Comparison of ENCODE assay signal across 15 cellular contexts in the genomic region with DNA sequence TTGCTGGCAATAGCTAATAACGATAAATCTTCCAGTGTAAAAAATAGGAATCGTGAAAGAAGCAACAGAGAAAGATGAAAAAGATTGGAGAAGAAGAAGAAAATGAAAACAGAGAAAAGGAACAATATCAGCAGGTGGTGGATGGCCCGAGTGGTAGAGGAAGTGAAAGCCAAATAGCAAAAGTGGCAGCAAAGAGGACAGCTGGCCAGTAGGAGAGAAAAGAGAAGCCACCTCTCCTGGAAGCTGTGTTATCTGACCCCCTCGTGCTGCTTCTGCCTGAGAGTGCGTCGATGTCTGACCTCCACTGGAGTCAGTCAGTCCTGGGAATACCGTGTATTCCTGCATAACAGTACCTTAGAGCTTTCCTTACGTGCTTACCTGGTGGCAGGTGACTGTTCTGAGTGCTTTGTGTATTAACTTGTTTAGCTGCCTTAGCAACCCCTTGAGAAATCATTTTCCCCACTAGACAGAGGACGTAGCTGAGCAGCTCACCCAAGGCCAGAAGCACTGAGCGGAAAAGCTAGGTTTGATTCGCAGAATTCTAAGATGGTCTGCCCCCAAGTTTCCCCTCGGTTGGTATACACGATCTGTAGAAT.
DNase-seq lines count a peak whose midpoint lies in the region; ATAC-seq, FAIRE-seq and TF ChIP-seq lines count a peak whose summit lies in the region.
"Had no signal": no experiment of that assay in that cellular context is flagged by ENCODE, and none has a peak within 500 bp of the region (broad histone marks: within the 10 kb centered on the region; RNA-seq: fewer than 3 reads in every experiment).

No MANE protein-coding gene starts in this region.

- H4K20me1 ChIP-seq in H1 (replicated peaks in 1 of 2; ENCODE audit: control insufficient read depth in 1 of 2, insufficient read depth in 2 of 2, low read length in 2 of 2), result no peaks in the 10 kb centered on the region
- H4K20me1 ChIP-seq: BLaER1 treated with 17β-estradiol and CSF1 and Interleukin-3, amounts not matched to agents 10 nM and 100 nM had no signal

- WGBS in H1 (ENCODE audit: extremely low coverage in 1 of 2, insufficient coverage in 1 of 2, insufficient read length in 1 of 2, insufficient replicate concordance in 2 of 2, low coverage in 1 of 2, low lambda C conversion rate in 2 of 2, missing lambda C conversion rate in 1 of 2), 2 experiments, result 74% methylated on average over 13 of the region's 13 CpGs; no CpG with 5 or more reads in 1 of the 2 experiments

- H2BK120ac ChIP-seq in H1 (replicated peaks; ENCODE audit: low read depth, low read length), result no peak overlapping the region

- H3K36me3 ChIP-seq in H1 (ENCODE audit: control insufficient read depth in 2 of 4, insufficient read depth in 4 of 4, low read length in 3 of 4), result no peaks in the 10 kb centered on the region
- H3K36me3 ChIP-seq: BLaER1 treated with 17β-estradiol and CSF1 and Interleukin-3, amounts not matched to agents 10 nM and 100 nM; heart right ventricle; thoracic aorta had no signal

- TF ChIP-seq POLR2A in H1 (IDR thresholded peaks at IDR 0.05; ENCODE audit: control extremely low read depth in 1 of 2, low read depth in 2 of 2, low read length in 2 of 2), result no peak

- no peak overlapping the region for H4K5ac ChIP-seq in H1 (ENCODE audit: insufficient read length, low read depth, low read length)

- no peak overlapping the region for H2AK5ac ChIP-seq in H1 (ENCODE audit: low read depth, low read length)

- no peaks in the 10 kb centered on the region for H3K79me1 ChIP-seq in H1 (ENCODE audit: low read depth, low read length)

- H2BK12ac ChIP-seq in H1 (ENCODE audit: low read depth, low read length), result no peak overlapping the region

- no peaks in the 10 kb centered on the region for H3K36me3 Mint-ChIP-seq in activated naive CD8-positive, alpha-beta T cell treated with anti-CD3 and anti-CD28 coated beads, Interleukin-2, amount 50 U/mL, for 24 hours (ENCODE audit: low read depth)
- H3K36me3 Mint-ChIP-seq: activated naive CD4-positive, alpha-beta T cell treated with anti-CD3 and anti-CD28 coated beads, Interleukin-2, amount 50 U/mL, for 24 hours; naive thymus-derived CD8-positive, alpha-beta T cell had no signal

- CTCF ChIA-PET in H1 (lab: Charles Lee; ENCODE audit: partially characterized antibody), result interaction anchor here (0.7 to 10.9 kb wide), 10 partner anchors 10 to 93 kb away, joined by 3 to 67 read pairs (median 4); no protein-coding TSS in a partner anchor

- H3K9me3 ChIP-seq in H1 (ENCODE audit: insufficient read depth in 2 of 2, low read depth in 1 of 2, low read length in 1 of 2), result no peaks in the 10 kb centered on the region
- H3K9me3 ChIP-seq: BLaER1 treated with 17β-estradiol and CSF1 and Interleukin-3, amounts not matched to agents 10 nM and 100 nM; heart right ventricle; thoracic aorta had no signal

- no peak overlapping the region for H3K4ac ChIP-seq in H1 (replicated peaks; ENCODE audit: insufficient read length, low read depth, low read length)

- peak; percentile 43 for ATAC-seq in HG03159 (IDR thresholded peaks at IDR 0.05; ENCODE audit: unreplicated experiment)
- ATAC-seq in activated naive CD8-positive, alpha-beta T cell treated with anti-CD3 and anti-CD28 coated beads, Interleukin-2, amount 50 U/mL, for 24 hours, result no peak
- no peak for ATAC-seq in HG02885 (IDR thresholded peaks at IDR 0.05; ENCODE audit: poor library complexity, unreplicated experiment)
- no peak for ATAC-seq in HG03196 (IDR thresholded peaks at IDR 0.05; ENCODE audit: unreplicated experiment)
- ATAC-seq: activated CD4-positive, CD25-positive, alpha-beta regulatory T cell treated with anti-CD3 and anti-CD28 coated beads, Interleukin-2, amount 50 U/mL, for 24 hours; naive thymus-derived CD8-positive, alpha-beta T cell had no signal

- peaks cover 30% of the 10 kb centered on the region for H3K4me1 Mint-ChIP-seq in activated naive CD8-positive, alpha-beta T cell treated with anti-CD3 and anti-CD28 coated beads, Interleukin-2, amount 50 U/mL, for 24 hours

- H3K23me2 ChIP-seq in H1 (ENCODE audit: low read depth, low read length), result peaks cover 3% of the 10 kb centered on the region; the same call in 1 of the 2 replicates

- H3K14ac ChIP-seq in H1 (ENCODE audit: insufficient read length), result no peak overlapping the region

- no peak overlapping the region for H3K56ac ChIP-seq in H1 (replicated peaks; ENCODE audit: insufficient read length, low read depth, low read length)

- no peak for TF ChIP-seq RAD21 in H1 (IDR thresholded peaks at IDR 0.05 in 1 of 2, conservative IDR thresholded peaks at IDR 0.05 in 1 of 2; ENCODE audit: low read depth in 2 of 2, low read length in 2 of 2)

- no peak overlapping the region for H3K23ac ChIP-seq in H1 (ENCODE audit: insufficient read length)

- DNase-seq in CD1c-positive myeloid dendritic cell (ENCODE audit: extremely low spot score) (peak; percentile 48), NCI-H748 (lab: John Stamatoyannopoulos, UW; ENCODE audit: unreplicated experiment) (peak; percentile 80), H1 (ENCODE audit: low read depth in 1 of 2, low spot score in 2 of 2) (no peak), NCI-H1694 (lab: John Stamatoyannopoulos, UW) (no peak)
- DNase-seq in activated naive CD8-positive, alpha-beta T cell treated with anti-CD3 and anti-CD28 coated beads, Interleukin-2, amount 50 U/mL, for 24 hours, result no peak
- DNase-seq: heart right ventricle; naive thymus-derived CD8-positive, alpha-beta T cell had no signal

- peaks cover 21% of the 10 kb centered on the region for H3K27me3 Mint-ChIP-seq in activated naive CD8-positive, alpha-beta T cell treated with anti-CD3 and anti-CD28 coated beads, Interleukin-2, amount 50 U/mL, for 24 hours

- no peak overlapping the region for H3K27ac Mint-ChIP-seq in activated naive CD8-positive, alpha-beta T cell treated with anti-CD3 and anti-CD28 coated beads, Interleukin-2, amount 50 U/mL, for 24 hours
- H3K27ac Mint-ChIP-seq: activated naive CD4-positive, alpha-beta T cell treated with anti-CD3 and anti-CD28 coated beads, Interleukin-2, amount 50 U/mL, for 24 hours; naive thymus-derived CD8-positive, alpha-beta T cell had no signal

- no peak overlapping the region for H3K4me3 ChIP-seq in H1 (ENCODE audit: extremely low read depth in 1 of 4, insufficient read depth in 2 of 4, low read depth in 3 of 4, low read length in 4 of 4)
- H3K4me3 ChIP-seq: BLaER1 treated with 17β-estradiol and CSF1 and Interleukin-3, amounts not matched to agents 10 nM and 100 nM; heart right ventricle; thoracic aorta had no signal

- H3K27ac ChIP-seq in H1 (ENCODE audit: low read depth, low read length), result no peak overlapping the region
- H3K27ac ChIP-seq: BLaER1 treated with 17β-estradiol and CSF1 and Interleukin-3, amounts not matched to agents 10 nM and 100 nM; HL-60; thoracic aorta had no signal

- no peak overlapping the region for H2BK20ac ChIP-seq in H1 (ENCODE audit: low read length)

- no peak for FAIRE-seq in H1 (lab: Jason Lieb, UNC)

- H3K18ac ChIP-seq in H1 (ENCODE audit: extremely low read depth, low read length), result no peak overlapping the region

- H2BK15ac ChIP-seq in H1 (ENCODE audit: low read length), result no peak overlapping the region

- H2BK5ac ChIP-seq in H1 (ENCODE audit: low read depth, low read length), result no peak overlapping the region

- H3K4me3 Mint-ChIP-seq in activated naive CD8-positive, alpha-beta T cell treated with anti-CD3 and anti-CD28 coated beads, Interleukin-2, amount 50 U/mL, for 24 hours, result no peak overlapping the region
- H3K4me3 Mint-ChIP-seq: activated naive CD4-positive, alpha-beta T cell treated with anti-CD3 and anti-CD28 coated beads, Interleukin-2, amount 50 U/mL, for 24 hours; naive thymus-derived CD8-positive, alpha-beta T cell had no signal

- TF ChIP-seq EP300 in H1 (IDR thresholded peaks at IDR 0.05; ENCODE audit: borderline replicate concordance in 1 of 2, low read depth in 2 of 2, low read length in 2 of 2), result no peak

- peak overlapping the region; percentile 0; the same call in 1 of the 2 replicates for H2AFZ ChIP-seq in H1 (ENCODE audit: low read length)

- H3K9me3 Mint-ChIP-seq in activated naive CD8-positive, alpha-beta T cell treated with anti-CD3 and anti-CD28 coated beads, Interleukin-2, amount 50 U/mL, for 24 hours, result no peaks in the 10 kb centered on the region
- H3K9me3 Mint-ChIP-seq: activated naive CD4-positive, alpha-beta T cell treated with anti-CD3 and anti-CD28 coated beads, Interleukin-2, amount 50 U/mL, for 24 hours; naive thymus-derived CD8-positive, alpha-beta T cell had no signal

- no peaks in the 10 kb centered on the region for H3K79me2 ChIP-seq in H1 (ENCODE audit: control insufficient read depth in 1 of 2, insufficient read depth in 2 of 2, low read length in 2 of 2)

- H3K27me3 ChIP-seq in H1 (replicated peaks in 1 of 4; ENCODE audit: control insufficient read depth in 3 of 4, extremely low read depth in 1 of 4, insufficient read depth in 3 of 4, low read length in 3 of 4), result no peaks in the 10 kb centered on the region
- H3K27me3 ChIP-seq: heart right ventricle had no signal

- H4K91ac ChIP-seq in H1 (replicated peaks; ENCODE audit: insufficient read length, low read length), result no peak overlapping the region

- H3K4me1 ChIP-seq in H1 (replicated peaks in 1 of 4; ENCODE audit: control insufficient read depth in 3 of 4, insufficient read depth in 4 of 4, low read length in 3 of 4), result peaks cover 0 to 5% (median 2%) of the 10 kb centered on the region in 4 experiments; a peak in 4 of 7 replicates

- H3K9ac ChIP-seq in H1 (replicated peaks in 1 of 4; ENCODE audit: extremely low read depth in 1 of 4, low read depth in 3 of 4, low read length in 3 of 4), result no peak overlapping the region
- H3K9ac ChIP-seq: BLaER1 treated with 17β-estradiol and CSF1 and Interleukin-3, amounts not matched to agents 10 nM and 100 nM had no signal

- H4K8ac ChIP-seq in H1 (ENCODE audit: extremely low read depth, insufficient read depth, low read length), result no peak overlapping the region

- TF ChIP-seq CTCF in H1 (IDR thresholded peaks at IDR 0.05; ENCODE audit: control extremely low read depth in 1 of 3, insufficient read depth in 1 of 3, low read depth in 1 of 3, low read length in 3 of 3), result no peak

- POLR2A ChIA-PET in H1 (lab: Charles Lee; ENCODE audit: partially characterized antibody), result interaction anchor here (1.7 kb wide), 1 partner anchor 9 kb away, joined by 3 read pairs; no protein-coding TSS in a partner anchor

- H3K4me2 ChIP-seq in H1 (ENCODE audit: insufficient read depth in 1 of 2, low read depth in 2 of 2, low read length in 2 of 2), result no peak overlapping the region

TF ChIP-seq in H1, 55 proteins besides CTCF, POLR2A, EP300 and RAD21 (continues in another document):
- no peak for TF ChIP-seq GABPA (IDR thresholded peaks at IDR 0.05; ENCODE audit: borderline replicate concordance, insufficient read depth, low read length)
- TF ChIP-seq EZH2 (IDR thresholded peaks at IDR 0.05; ENCODE audit: low read depth, low read length, severe bottlenecking), result no peak
- no peak for TF ChIP-seq TAF7 (optimal IDR thresholded peaks at IDR 0.05; ENCODE audit: borderline replicate concordance, low read depth, low read length)
- TF ChIP-seq, protein P1, sequence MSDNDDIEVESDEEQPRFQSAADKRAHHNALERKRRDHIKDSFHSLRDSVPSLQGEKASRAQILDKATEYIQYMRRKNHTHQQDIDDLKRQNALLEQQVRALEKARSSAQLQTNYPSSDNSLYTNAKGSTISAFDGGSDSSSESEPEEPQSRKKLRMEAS (IDR thresholded peaks at IDR 0.05), result no peak
- no peak for TF ChIP-seq YY1 (IDR thresholded peaks at IDR 0.05; ENCODE audit: low read depth, low read length)
- no peak for TF ChIP-seq CHD1 (IDR thresholded peaks at IDR 0.05; ENCODE audit: low read depth, low read length)

Comparison
In these comparisons a context has a peak if more than half of its experiments do, and no peak if none do; other contexts are left out.
1. DNase-seq: peak in CD1c-positive myeloid dendritic cell (single experiment) and NCI-H748 (single experiment); none in H1 (0 of 2), NCI-H1694 (single experiment) and activated naive CD8-positive, alpha-beta T cell treated with anti-CD3 and anti-CD28 coated beads, Interleukin-2, amount 50 U/mL, for 24 hours (single experiment).